8 cellular contexts compared by ENCODE assay signal in genomic region chr11:130693543-130693942, GRCh38.
"Had no signal": no experiment of that assay in that cellular context is flagged by ENCODE, and none has a peak within 500 bp of the region (broad histone marks: within the 10 kb centered on the region; RNA-seq: fewer than 3 reads in every experiment).

No MANE protein-coding gene starts in this region.

- H3K9me3 Mint-ChIP-seq: IgD-negative memory B cell had no signal

- H3K27ac Mint-ChIP-seq: IgD-negative memory B cell had no signal

- DNase-seq: GM23248, GOT3, H7, HCEC 1CT, KBM-7 had no signal

- H2AFZ ChIP-seq: GM23248 had no signal

- H3K4me3 Mint-ChIP-seq: IgD-negative memory B cell had no signal

- H3K9ac ChIP-seq: GM23248 had no signal

- H3K27ac ChIP-seq: GM23248, HL-60 had no signal

- H3K4me1 Mint-ChIP-seq: IgD-negative memory B cell had no signal

- H3K36me3 Mint-ChIP-seq: IgD-negative memory B cell had no signal

- ATAC-seq: HepG2 had no signal

- H3K4me3 ChIP-seq: GM23248 had no signal
